8 cellular contexts compared by ENCODE assay signal in the genomic region with DNA sequence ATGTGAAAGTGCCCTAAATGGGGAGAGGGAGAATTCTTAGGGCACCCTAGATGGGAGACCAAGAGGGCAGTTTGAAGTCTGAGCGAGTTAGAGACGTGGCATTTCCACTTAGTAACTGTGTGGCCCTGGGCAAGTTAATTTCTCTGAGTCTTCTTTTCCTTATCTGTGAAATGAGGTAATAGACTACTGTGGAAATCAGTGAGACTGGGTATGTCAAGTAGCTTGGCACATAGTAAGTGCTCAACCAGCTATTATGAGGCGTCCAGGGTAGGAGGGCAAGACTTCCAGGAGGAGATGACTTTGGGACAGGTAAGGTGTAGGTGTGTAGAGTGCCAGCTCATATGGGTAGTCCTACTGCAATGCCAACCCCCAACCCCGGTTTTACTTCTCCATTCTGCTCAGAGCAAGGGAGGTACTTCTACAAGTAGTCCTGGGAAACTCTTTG. TPM values are rescaled to one million over a fixed set of nuclear protein-coding genes. Genes with fewer than 3 reads are reported as not detected.
DNase-seq lines count a peak whose midpoint lies in the region; ATAC-seq, FAIRE-seq and TF ChIP-seq lines count a peak whose summit lies in the region.

No MANE protein-coding gene starts in this region.

- H4K91ac ChIP-seq in IMR-90 (ENCODE audit: insufficient read depth, low read depth, low read length) = no peak overlapping the region

- H3K9ac ChIP-seq in IMR-90 (ENCODE audit: low read depth, low read length) (peak overlapping the region; percentile 76), keratinocyte (ENCODE audit: control insufficient read depth, extremely low read depth, insufficient read depth, low read length) (peak overlapping the region; percentile 80)

- no peaks in the 10 kb centered on the region for H3K9me3 Mint-ChIP-seq in Calu3 (ENCODE audit: low read depth, unreplicated experiment)
- H3K9me3 Mint-ChIP-seq in activated naive CD8-positive, alpha-beta T cell treated with anti-CD3 and anti-CD28 coated beads, Interleukin-2, amount 10 ng/mL, durations not matched to agents 7 days and 5 days = peaks cover 2% of the 10 kb centered on the region
- peaks cover 9 to 17% of the 10 kb centered on the region in 2 donors for H3K9me3 Mint-ChIP-seq in stimulated activated naive CD8-positive, alpha-beta T cell treated with anti-CD3 and anti-CD28 coated beads, Interleukin-15, amount 100 ng/mL, for 72 hours

- no peaks in the 10 kb centered on the region for H3K27me3 Mint-ChIP-seq in Calu3 (ENCODE audit: unreplicated experiment)
- H3K27me3 Mint-ChIP-seq in activated naive CD8-positive, alpha-beta T cell treated with anti-CD3 and anti-CD28 coated beads, Interleukin-2, amount 10 ng/mL, durations not matched to agents 7 days and 5 days = no peaks in the 10 kb centered on the region
- no peaks in the 10 kb centered on the region for H3K27me3 Mint-ChIP-seq in stimulated activated naive CD8-positive, alpha-beta T cell treated with anti-CD3 and anti-CD28 coated beads, Interleukin-15, amount 100 ng/mL, for 72 hours

- intact Hi-C loops in Calu3 (cut with micrococcal nuclease; ENCODE audit: unreplicated experiment) (no loop called here), IMR-90 (cut with micrococcal nuclease) (no loop called here)

- H4K20me1 ChIP-seq in IMR-90 (ENCODE audit: insufficient read depth, low read length) (no peaks in the 10 kb centered on the region), keratinocyte (ENCODE audit: control insufficient read depth, extremely low read depth, insufficient read depth, low read length) (no peaks in the 10 kb centered on the region)

- ATAC-seq in GM21381 (IDR thresholded peaks at IDR 0.05; ENCODE audit: unreplicated experiment) (peak; percentile 68), IMR-90 (ENCODE audit: low read depth) (no peak)
- ATAC-seq in activated naive CD8-positive, alpha-beta T cell treated with anti-CD3 and anti-CD28 coated beads, Interleukin-2, amount 10 ng/mL, durations not matched to agents 7 days and 5 days (ENCODE audit: low read depth) = peak; percentile 9
- ATAC-seq in stimulated activated naive CD8-positive, alpha-beta T cell treated with anti-CD3 and anti-CD28 coated beads, Interleukin-15, amount 100 ng/mL, for 72 hours = peak; percentile 51

- H2BK120ac ChIP-seq in IMR-90 (ENCODE audit: low read depth, low read length) = no peak overlapping the region

- peaks cover 29 to 43% of the 10 kb centered on the region in 2 experiments for H3K79me1 ChIP-seq in IMR-90 (ENCODE audit: low read depth in 1 of 2, low read length in 2 of 2)

- no peak for TF ChIP-seq POLR2A in IMR-90 (IDR thresholded peaks at IDR 0.05; ENCODE audit: low read depth, low read length)

- no peak overlapping the region for H2BK15ac ChIP-seq in IMR-90 (ENCODE audit: low read depth, low read length)

- WGBS in IMR-90 (ENCODE audit: extremely low coverage in 2 of 2, insufficient read length in 1 of 2), 2 experiments = 59% methylated on average over 3 of the region's 4 CpGs; no CpG with 5 or more reads in 1 of the 2 experiments

- no peak overlapping the region for H3K27ac ChIP-seq in IMR-90 (ENCODE audit: insufficient read depth, low read length)
- H3K27ac ChIP-seq in keratinocyte (ENCODE audit: control insufficient read depth, insufficient read depth, low read length) = peak overlapping the region; percentile 37

- H3K27ac Mint-ChIP-seq in Calu3 (ENCODE audit: unreplicated experiment) = peak overlapping the region; percentile 84
- H3K27ac Mint-ChIP-seq in activated naive CD8-positive, alpha-beta T cell treated with anti-CD3 and anti-CD28 coated beads, Interleukin-2, amount 10 ng/mL, durations not matched to agents 7 days and 5 days = peak overlapping the region; percentile 82
- H3K27ac Mint-ChIP-seq in stimulated activated naive CD8-positive, alpha-beta T cell treated with anti-CD3 and anti-CD28 coated beads, Interleukin-15, amount 100 ng/mL, for 72 hours = peak overlapping the region; percentile 77 to 88

- BruUV-seq in Calu3 (replicated peaks; lab: Mats Ljungman, UMichigan) (no TSS peak), IMR-90 (replicated peaks; lab: Mats Ljungman, UMichigan) (no TSS peak)

- in situ Hi-C loops in IMR-90 (cut with MboI; ENCODE audit: low sequenced_read_pairs) = no loop called here

- peak overlapping the region; percentile 100 for H2AFZ ChIP-seq in IMR-90 (replicated peaks; ENCODE audit: low read length, poor library complexity)
- H2AFZ ChIP-seq in keratinocyte (ENCODE audit: control insufficient read depth, low read length) = peak overlapping the region; percentile 66

- H3K9me1 ChIP-seq in IMR-90 (ENCODE audit: insufficient read depth, low read length) = peaks cover 13% of the 10 kb centered on the region
- H3K9me1 ChIP-seq in keratinocyte (ENCODE audit: control insufficient read depth, extremely low read depth, insufficient read depth, low read length) = no peaks in the 10 kb centered on the region

- H3K4me3 ChIP-seq in IMR-90 (ENCODE audit: insufficient read depth, low read depth, low read length) (peak overlapping the region; percentile 90), keratinocyte (ENCODE audit: control insufficient read depth in 2 of 3, extremely low read depth in 1 of 3, insufficient read depth in 2 of 3, low read depth in 1 of 3, low read length in 3 of 3) (peak overlapping the region; percentile 79 to 89 (median 86))

- FAIRE-seq in keratinocyte (lab: Jason Lieb, UNC) = no peak

- no peak overlapping the region; the same call in 1 of the 2 replicates for H4K5ac ChIP-seq in IMR-90 (ENCODE audit: low read depth, low read length)

- no peak for TF ChIP-seq RAD21 in IMR-90 (IDR thresholded peaks at IDR 0.05; ENCODE audit: low read length)

- H3K27me3 ChIP-seq in IMR-90 (ENCODE audit: control insufficient read depth, insufficient read depth, low read length) = no peaks in the 10 kb centered on the region
- no peaks in the 10 kb centered on the region for H3K27me3 ChIP-seq in keratinocyte (ENCODE audit: control insufficient read depth, extremely low read depth, insufficient read depth, low read length)

- no peak for DNase-seq in Calu3
- peak; percentile 17 for DNase-seq in IMR-90
- DNase-seq in activated naive CD8-positive, alpha-beta T cell treated with anti-CD3 and anti-CD28 coated beads, Interleukin-2, amount 10 ng/mL, durations not matched to agents 7 days and 5 days = no peak
- no peak for DNase-seq in keratinocyte (ENCODE audit: low read depth, low spot score)
- DNase-seq in stimulated activated naive CD8-positive, alpha-beta T cell treated with anti-CD3 and anti-CD28 coated beads, Interleukin-15, amount 100 ng/mL, for 72 hours = peak in 1 of 2 donors; percentile 20
- DNase-seq in NCI-H748 (lab: John Stamatoyannopoulos, UW; ENCODE audit: unreplicated experiment) = no peak
- no peak for DNase-seq in putamen (ENCODE audit: low spot score)

- H3K4me3 Mint-ChIP-seq in Calu3 (ENCODE audit: low read depth, unreplicated experiment) = peak overlapping the region; percentile 86
- peak overlapping the region; percentile 91 for H3K4me3 Mint-ChIP-seq in activated naive CD8-positive, alpha-beta T cell treated with anti-CD3 and anti-CD28 coated beads, Interleukin-2, amount 10 ng/mL, durations not matched to agents 7 days and 5 days
- peak overlapping the region; percentile 87 to 92 for H3K4me3 Mint-ChIP-seq in stimulated activated naive CD8-positive, alpha-beta T cell treated with anti-CD3 and anti-CD28 coated beads, Interleukin-15, amount 100 ng/mL, for 72 hours

- no peak overlapping the region for H2BK20ac ChIP-seq in IMR-90 (ENCODE audit: low read depth, low read length)

- peaks cover 29% of the 10 kb centered on the region for H3K36me3 Mint-ChIP-seq in Calu3 (ENCODE audit: insufficient read depth, unreplicated experiment)
- H3K36me3 Mint-ChIP-seq in activated naive CD8-positive, alpha-beta T cell treated with anti-CD3 and anti-CD28 coated beads, Interleukin-2, amount 10 ng/mL, durations not matched to agents 7 days and 5 days = peaks cover 12% of the 10 kb centered on the region

- peak overlapping the region; percentile 85 for H3K4me2 ChIP-seq in IMR-90 (ENCODE audit: low read depth, low read length)
- peak overlapping the region; percentile 88 for H3K4me2 ChIP-seq in keratinocyte (ENCODE audit: control insufficient read depth, extremely low read depth, insufficient read depth, low read depth, low read length)

- H2AK9ac ChIP-seq in IMR-90 (replicated peaks; ENCODE audit: low read depth, low read length, poor library complexity) = no peak overlapping the region

- H3K18ac ChIP-seq in IMR-90 (ENCODE audit: low read depth, low read length) = no peak overlapping the region

- H3K56ac ChIP-seq in IMR-90 (ENCODE audit: extremely low read depth, insufficient read depth, low read length) = no peak overlapping the region

- no peak overlapping the region for H2BK5ac ChIP-seq in IMR-90 (ENCODE audit: low read depth, low read length, poor library complexity, severe bottlenecking)

- peaks cover 2% of the 10 kb centered on the region; the same call in 1 of the 2 replicates for H3K36me3 ChIP-seq in IMR-90 (ENCODE audit: control insufficient read depth, insufficient read depth, low read length)
- peaks cover 0 to 1% of the 10 kb centered on the region in 2 experiments for H3K36me3 ChIP-seq in keratinocyte (ENCODE audit: control insufficient read depth in 2 of 2, extremely low read depth in 1 of 2, insufficient read depth in 2 of 2, low read length in 2 of 2)

- H3K4me1 ChIP-seq in IMR-90 (ENCODE audit: control insufficient read depth, insufficient read depth, low read length) = peaks cover 3% of the 10 kb centered on the region; the same call in 1 of the 2 replicates
- peaks cover 10% of the 10 kb centered on the region for H3K4me1 ChIP-seq in keratinocyte (ENCODE audit: control insufficient read depth, extremely low read depth, insufficient read depth, low read length)

- dilution Hi-C loops in IMR-90 (cut with HindIII; ENCODE audit: low sequenced_read_pairs, unreplicated experiment) = no loop called here
- dilution Hi-C loops in keratinocyte (cut with MboI; ENCODE audit: extremely low pct_ligation_motif_present, low sequenced_read_pairs) = no loop called here

- no peak for TF ChIP-seq CTCF in Calu3 (IDR thresholded peaks at IDR 0.05; ENCODE audit: unreplicated experiment)
- TF ChIP-seq CTCF in IMR-90 (conservative IDR thresholded peaks at IDR 0.05; ENCODE audit: low read depth, low read length) = no peak
- TF ChIP-seq CTCF in keratinocyte (optimal IDR thresholded peaks at IDR 0.05 in 1 of 3, IDR thresholded peaks at IDR 0.05 in 1 of 3, conservative IDR thresholded peaks at IDR 0.05 in 1 of 3; ENCODE audit: extremely low read depth in 1 of 3, insufficient read depth in 2 of 3, low read length in 3 of 3) = no peak

- 0 out of 2 replicates have a peak overlapping the region, but pooled peaks have one; percentile 10 for H2AK5ac ChIP-seq in IMR-90 (ENCODE audit: low read depth, low read length)

- H4K8ac ChIP-seq in IMR-90 (ENCODE audit: low read depth in 2 of 2, low read length in 2 of 2) = peak overlapping the region; percentile 16 to 60; a peak in 2 of 4 replicates

- H3K9me3 ChIP-seq in IMR-90 (ENCODE audit: control insufficient read depth, insufficient read depth, low read length) (no peaks in the 10 kb centered on the region), keratinocyte (ENCODE audit: control insufficient read depth, low read depth, low read length) (no peaks in the 10 kb centered on the region)

- CTCF ChIA-PET in Calu3 (lab: Charles Lee) = interaction anchor here (0.6 to 0.8 kb wide), 2 partner anchors 9 to 14 kb away, joined by 3 to 4 read pairs; no protein-coding TSS in a partner anchor
- CTCF ChIA-PET in IMR-90 (lab: Yijun Ruan, JAX) = no interaction called here

- peak overlapping the region; percentile 51; the same call in 1 of the 2 replicates for H3K14ac ChIP-seq in IMR-90 (replicated peaks; ENCODE audit: low read depth, low read length)

- H3K23ac ChIP-seq in IMR-90 (ENCODE audit: low read depth, low read length) = peak overlapping the region; percentile 4; the same call in 1 of the 2 replicates

- peaks cover 14% of the 10 kb centered on the region for H3K79me2 ChIP-seq in keratinocyte (ENCODE audit: control insufficient read depth, insufficient read depth, low read length)

- POLR2A ChIA-PET in IMR-90 (lab: Charles Lee; ENCODE audit: unreplicated experiment) = no interaction called here
- POLR2A ChIA-PET in activated naive CD8-positive, alpha-beta T cell treated with anti-CD3 and anti-CD28 coated beads, Interleukin-2, amount 10 ng/mL, durations not matched to agents 7 days and 5 days (lab: Charles Lee) = no interaction called here

- H3K4me1 Mint-ChIP-seq in Calu3 (ENCODE audit: low read depth, unreplicated experiment) = peaks cover 23% of the 10 kb centered on the region
- peaks cover 29% of the 10 kb centered on the region for H3K4me1 Mint-ChIP-seq in activated naive CD8-positive, alpha-beta T cell treated with anti-CD3 and anti-CD28 coated beads, Interleukin-2, amount 10 ng/mL, durations not matched to agents 7 days and 5 days
- peaks cover 62% of the 10 kb centered on the region for H3K4me1 Mint-ChIP-seq in stimulated activated naive CD8-positive, alpha-beta T cell treated with anti-CD3 and anti-CD28 coated beads, Interleukin-15, amount 100 ng/mL, for 72 hours

- peak overlapping the region; percentile 42; the same call in 1 of the 2 replicates for H3K4ac ChIP-seq in IMR-90 (ENCODE audit: low read depth, low read length)

RNA-seq across cellular contexts. Expression of a gene that starts 0.8 kb away (rescaled TPM):
- 51.2 and 56.6 TPM in 2 replicates for total RNA-seq in Calu3 (2022)
- total RNA-seq in IMR-90 (2012; rRNA removed) = 25.3 and 28.1 TPM in 2 replicates
- polyA plus RNA-seq in IMR-90 (2012; rRNA removed) = 15.8 and 17.1 TPM in 2 replicates
- polyA plus RNA-seq in IMR-90 (2012; cell fraction: cytosol; rRNA removed) = 6.9 and 13.8 TPM in 2 replicates
- 3.4 and 10.0 TPM in 2 replicates for polyA plus RNA-seq in IMR-90 (2012; cell fraction: nucleus; rRNA removed; ENCODE audit: low replicate concordance)
- total RNA-seq in activated naive CD8-positive, alpha-beta T cell treated with anti-CD3 and anti-CD28 coated beads, Interleukin-2, amount 10 ng/mL, durations not matched to agents 7 days and 5 days = 10 to 100 TPM; 14.3 to 14.4 TPM
- 16.2 to 25.4 TPM (median 20.3 TPM) in 3 replicates for polyA plus RNA-seq in keratinocyte
- polyA plus RNA-seq in keratinocyte (2011; ENCODE audit: low read depth) = 11.4 TPM
- polyA plus RNA-seq in keratinocyte (2011; cell fraction: cytosol; rRNA removed) = 18.3 and 26.1 TPM in 2 replicates
- polyA plus RNA-seq in keratinocyte (2011; cell fraction: nucleus; rRNA removed) = 19.6 and 20.6 TPM in 2 replicates
- 7.7 and 19.7 TPM in 2 replicates for polyA plus RNA-seq in keratinocyte (2012; ENCODE audit: low replicate concordance)
- polyA minus RNA-seq in keratinocyte = 15.7 to 27.4 TPM (median 18.2 TPM) in 3 replicates
- polyA minus RNA-seq in keratinocyte (2011; cell fraction: cytosol; rRNA and poly(A)+ RNA removed) = 14.4 TPM
- 10.6 and 22.0 TPM in 2 replicates for polyA minus RNA-seq in keratinocyte (2011; cell fraction: nucleus; rRNA and poly(A)+ RNA removed)
